Comparison of ENCODE assay signal across 22 cellular contexts in genomic region chr2:77813614-77814013, GRCh38.
"Had no signal": no experiment of that assay in that cellular context is flagged by ENCODE, and none has a peak within 500 bp of the region (broad histone marks: within the 10 kb centered on the region; RNA-seq: fewer than 3 reads in every experiment).

No MANE protein-coding gene starts in this region.

- ATAC-seq: activated T-cell treated with anti-CD3 and anti-CD28 coated beads, Interleukin-2, amount 50 U/mL, for 4 hours; gastroesophageal sphincter; left lung; upper lobe of right lung had no signal

- H3K27me3 ChIP-seq: adrenal gland, breast epithelium, colonic mucosa, esophagus squamous epithelium, gastroesophageal sphincter, left lung, right atrium auricular region, upper lobe of right lung had no signal

- DNase-seq: activated CD4-positive, alpha-beta T cell treated with anti-CD3 and anti-CD28 coated beads for 4 hours; activated CD4-positive, alpha-beta T cell treated with anti-CD3 and anti-CD28 coated beads, Interleukin-2, amount 50 U/mL, for 48 hours; activated CD4-positive, CD25-positive, alpha-beta regulatory T cell; activated CD8-positive, alpha-beta memory T cell treated with anti-CD3 and anti-CD28 coated beads, Interleukin-2, amount 50 U/mL, for 48 hours; activated naive CD4-positive, alpha-beta T cell; activated T-cell treated with anti-CD3 and anti-CD28 coated beads, Interleukin-2, amount 50 U/mL, for 4 hours; adrenal gland; colonic mucosa; esophagus squamous epithelium; head of caudate nucleus; kidney; left lung; naive B cell; stimulated activated CD4-positive, alpha-beta T cell treated with anti-CD3 and anti-CD28 coated beads, Interleukin-4, amount 100 ng/mL, for 24 hours; stimulated activated naive CD4-positive, alpha-beta T cell treated with Interleukin-2 at 50 U/mL for 16 hours; T-helper 9 cell; upper lobe of right lung had no signal

- H3K36me3 ChIP-seq: adrenal gland, breast epithelium, colonic mucosa, esophagus squamous epithelium, gastroesophageal sphincter, left lung, prostate gland, right atrium auricular region, upper lobe of right lung had no signal

- H3K4me3 ChIP-seq: adrenal gland, breast epithelium, colonic mucosa, esophagus squamous epithelium, gastroesophageal sphincter, left lung, lung, prostate gland, right atrium auricular region, upper lobe of right lung had no signal

- H3K4me1 ChIP-seq: adrenal gland, breast epithelium, colonic mucosa, esophagus squamous epithelium, gastroesophageal sphincter, left lung, prostate gland, right atrium auricular region, upper lobe of right lung had no signal

- H3K9me3 ChIP-seq: adrenal gland, colonic mucosa, prostate gland, right atrium auricular region, upper lobe of right lung had no signal

- H3K27ac ChIP-seq: adrenal gland, breast epithelium, colonic mucosa, esophagus squamous epithelium, gastroesophageal sphincter, left lung, prostate gland, right atrium auricular region, upper lobe of right lung had no signal
